33 cellular contexts compared by ENCODE assay signal in the genomic region with DNA sequence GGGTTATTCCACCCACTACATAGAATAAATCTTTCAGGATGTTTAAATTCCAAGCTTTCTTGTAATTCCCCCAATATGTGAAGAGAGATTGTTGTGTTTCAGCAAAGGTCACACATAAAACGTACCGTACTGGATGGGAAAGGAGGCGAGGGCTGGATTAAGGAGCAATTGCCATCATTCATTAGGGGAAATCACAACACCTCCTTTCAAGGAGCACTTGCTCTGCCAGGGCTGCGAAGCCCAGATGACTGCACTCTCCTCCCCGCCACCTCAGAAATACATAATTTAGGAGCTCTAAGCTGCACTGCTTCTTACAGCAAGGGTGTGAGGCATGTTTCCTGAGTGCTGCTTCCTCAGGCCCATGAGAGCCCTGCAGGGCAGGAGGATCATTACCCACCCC. TPM values are rescaled to one million over a fixed set of nuclear protein-coding genes. Genes with fewer than 3 reads are reported as not detected.
"Had no signal": no experiment of that assay in that cellular context is flagged by ENCODE, and none has a peak within 500 bp of the region (broad histone marks: within the 10 kb centered on the region; RNA-seq: fewer than 3 reads in every experiment).

No MANE protein-coding gene starts in this region.

- DNase-seq: hypothalamus; immature natural killer cell; kidney; left colon; left ventricle myocardium inferior; naive B cell; natural killer cell; nephron progenitor cell; occipital lobe; ovary; right cardiac atrium; small intestine; spleen; stimulated activated CD4-positive, alpha-beta T cell treated with anti-CD3 and anti-CD28 coated beads, Interleukin-4, amount 100 ng/mL, for 24 hours; stimulated activated naive CD4-positive, alpha-beta T cell; trophoblast cell had no signal

- H3K36me3 Mint-ChIP-seq: mesothelial cell of epicardium; naive B cell; natural killer cell; neural progenitor cell; stimulated activated effector memory CD8-positive, alpha-beta T cell treated with anti-CD3 and anti-CD28 coated beads, Interleukin-12 subunit alpha, Interleukin-12 subunit beta, amount 100 ng/mL, for 72 hours had no signal

- H3K4me1 Mint-ChIP-seq: immature natural killer cell had no signal

- H3K4me1 ChIP-seq: spleen, upper lobe of right lung had no signal

- ATAC-seq: left colon; natural killer cell; right cardiac atrium; sciatic nerve; stimulated activated effector memory CD8-positive, alpha-beta T cell treated with anti-CD3 and anti-CD28 coated beads, Interleukin-12 subunit alpha, Interleukin-12 subunit beta, amount 100 ng/mL, for 72 hours; upper lobe of right lung had no signal

- H3K27ac ChIP-seq: left ventricle myocardium inferior, neural progenitor cell, neutrophil, ovary, spleen, suprapubic skin, thoracic aorta, tibial artery, upper lobe of right lung had no signal

- H2AFZ ChIP-seq: neural progenitor cell had no signal

- H3K4me2 ChIP-seq: neural progenitor cell had no signal

- H3K4me3 ChIP-seq: left ventricle myocardium inferior, lung, neural progenitor cell, ovary, spleen, suprapubic skin, thoracic aorta, tibial artery, upper lobe of right lung had no signal

- H3K9me3 Mint-ChIP-seq: immature natural killer cell; memory B cell; mesothelial cell of epicardium; natural killer cell; nephron progenitor cell; stimulated activated effector memory CD8-positive, alpha-beta T cell treated with anti-CD3 and anti-CD28 coated beads, Interleukin-12 subunit alpha, Interleukin-12 subunit beta, amount 100 ng/mL, for 72 hours; stimulated activated naive CD8-positive, alpha-beta T cell treated with anti-CD3 and anti-CD28 coated beads, Interleukin-15, Interleukin-2, amounts not matched to agents 100 ng/mL and 50 ng/mL, for 24 hours had no signal

- H3K4me3 Mint-ChIP-seq: immature natural killer cell; memory B cell; mesothelial cell of epicardium; natural killer cell; nephron progenitor cell; neural progenitor cell; stimulated activated effector memory CD8-positive, alpha-beta T cell treated with anti-CD3 and anti-CD28 coated beads, Interleukin-12 subunit alpha, Interleukin-12 subunit beta, amount 100 ng/mL, for 72 hours; stimulated activated naive CD8-positive, alpha-beta T cell treated with anti-CD3 and anti-CD28 coated beads, Interleukin-15, Interleukin-2, amounts not matched to agents 100 ng/mL and 50 ng/mL, for 24 hours had no signal

- H3K9me3 ChIP-seq: left ventricle myocardium inferior, neutrophil, ovary, spleen, suprapubic skin, thoracic aorta, tibial artery, upper lobe of right lung had no signal

- H3K9ac ChIP-seq: neural progenitor cell had no signal

- H3K36me3 ChIP-seq: left ventricle myocardium inferior, neural progenitor cell, neutrophil, ovary, spleen, suprapubic skin, thoracic aorta, tibial artery, upper lobe of right lung had no signal

- H3K27ac Mint-ChIP-seq: immature natural killer cell; memory B cell; mesothelial cell of epicardium; natural killer cell; nephron progenitor cell; neural progenitor cell; progenitor cell of endocrine pancreas; stimulated activated effector memory CD8-positive, alpha-beta T cell treated with anti-CD3 and anti-CD28 coated beads, Interleukin-12 subunit alpha, Interleukin-12 subunit beta, amount 100 ng/mL, for 72 hours; stimulated activated naive CD8-positive, alpha-beta T cell treated with anti-CD3 and anti-CD28 coated beads, Interleukin-15, Interleukin-2, amounts not matched to agents 100 ng/mL and 50 ng/mL, for 24 hours had no signal

- H3K27me3 ChIP-seq: neural progenitor cell, ovary, upper lobe of right lung had no signal

RNA-seq across cellular contexts. Expression of a gene that starts 29.6 kb away (rescaled TPM):
- total RNA-seq: left colon, left ventricle myocardium inferior, lower leg skin, pulmonary artery endothelial cell, renal cortical epithelial cell, right cardiac atrium, subcutaneous adipose tissue, upper lobe of right lung had no signal
- polyA plus RNA-seq: immature natural killer cell had no signal
